ENCODE assay signal across 4 cellular contexts in genomic region chr4:22062676-22063075, GRCh38.
"Had no signal": no experiment of that assay in that cellular context is flagged by ENCODE, and none has a peak within 500 bp of the region (broad histone marks: within the 10 kb centered on the region; RNA-seq: fewer than 3 reads in every experiment).

No MANE protein-coding gene starts in this region.

- H3K36me3 Mint-ChIP-seq: IgD-negative memory B cell had no signal

- H3K4me1 Mint-ChIP-seq: IgD-negative memory B cell had no signal

- H3K27me3 Mint-ChIP-seq: IgD-negative memory B cell had no signal

- DNase-seq: IMR-90 had no signal

- H3K4me3 ChIP-seq: K562 had no signal

- H3K4me3 Mint-ChIP-seq: IgD-negative memory B cell had no signal

- H3K27ac ChIP-seq: HL-60 had no signal
